In the genomic region with DNA sequence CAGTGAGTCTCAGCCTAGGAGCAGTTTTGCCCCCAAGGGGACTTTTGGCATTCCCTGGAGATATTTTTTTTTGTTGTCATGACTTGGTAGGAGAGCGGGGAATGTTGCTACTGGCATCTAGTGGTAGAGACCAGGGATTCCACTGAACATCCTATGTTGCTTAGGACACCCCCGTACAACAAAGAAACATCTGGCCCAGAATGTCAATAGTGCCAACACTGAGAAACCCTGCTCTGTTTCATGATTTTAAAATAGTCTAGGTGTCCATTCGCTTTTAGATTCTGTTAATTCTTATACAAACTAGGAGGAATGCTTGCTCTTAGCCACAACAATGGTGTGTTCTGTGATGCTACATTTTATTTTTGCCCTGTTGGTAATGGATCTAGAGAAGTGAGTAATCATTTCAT, we compare ENCODE assay signal across 9 cellular contexts.
DNase-seq lines count a peak whose midpoint lies in the region; ATAC-seq and TF ChIP-seq lines count a peak whose summit lies in the region.
"Had no signal": no experiment of that assay in that cellular context is flagged by ENCODE, and none has a peak within 500 bp of the region (broad histone marks: within the 10 kb centered on the region; RNA-seq: fewer than 3 reads in every experiment).

No MANE protein-coding gene starts in this region.

- H3K27ac Mint-ChIP-seq in endothelial cell (ENCODE audit: unreplicated experiment): peak overlapping the region; percentile 33
- no peak overlapping the region for H3K27ac Mint-ChIP-seq in CD8-positive, alpha-beta memory T cell
- H3K27ac Mint-ChIP-seq: stimulated activated naive CD8-positive, alpha-beta T cell treated with anti-CD3 and anti-CD28 coated beads, Interleukin-15, Interleukin-2, amounts not matched to agents 100 ng/mL and 50 ng/mL, for 24 hours had no signal

- H3K36me3 Mint-ChIP-seq in endothelial cell (ENCODE audit: low read depth, unreplicated experiment): no peaks in the 10 kb centered on the region
- H3K36me3 Mint-ChIP-seq in CD8-positive, alpha-beta memory T cell: peaks cover 0 to 14% (median 12%) of the 10 kb centered on the region in 3 donors

- ATAC-seq in GM18498 (IDR thresholded peaks at IDR 0.05; ENCODE audit: unreplicated experiment) (no peak), GM18909 (IDR thresholded peaks at IDR 0.05; ENCODE audit: poor library complexity, unreplicated experiment) (no peak), omental fat pad (ENCODE audit: low FRiP score) (no peak)

- H2AFZ ChIP-seq in osteoblast (ENCODE audit: low read length): peak overlapping the region; percentile 6

- TF ChIP-seq CTCF in GM12873 (IDR thresholded peaks at IDR 0.05; ENCODE audit: insufficient read depth, low read depth, low read length, missing control alignments): peak; percentile 31
- no peak for TF ChIP-seq CTCF in endothelial cell (IDR thresholded peaks at IDR 0.05; ENCODE audit: unreplicated experiment)
- TF ChIP-seq CTCF in osteoblast (IDR thresholded peaks at IDR 0.05; ENCODE audit: extremely low read depth, low read depth, low read length): peak; percentile 67
- TF ChIP-seq CTCF in omental fat pad (IDR thresholded peaks at IDR 0.05): no peak

- DNase-seq in NCI-H345 (lab: John Stamatoyannopoulos, UW) (peak; percentile 38), endothelial cell (ENCODE audit: low spot score) (peak; percentile 17), osteoblast (ENCODE audit: insufficient read length, low spot score, missing footprints) (peak; percentile 37), omental fat pad (ENCODE audit: low spot score) (no peak)
- DNase-seq in CD8-positive, alpha-beta memory T cell: no peak

- H3K4me3 ChIP-seq in osteoblast (ENCODE audit: insufficient read depth, low read length): no peak overlapping the region
- H3K4me3 ChIP-seq in CD8-positive, alpha-beta memory T cell (ENCODE audit: low read length): no peak overlapping the region

- no peak overlapping the region for H3K4me3 Mint-ChIP-seq in endothelial cell (ENCODE audit: unreplicated experiment)
- no peak overlapping the region for H3K4me3 Mint-ChIP-seq in CD8-positive, alpha-beta memory T cell
- H3K4me3 Mint-ChIP-seq: stimulated activated naive CD8-positive, alpha-beta T cell treated with anti-CD3 and anti-CD28 coated beads, Interleukin-15, Interleukin-2, amounts not matched to agents 100 ng/mL and 50 ng/mL, for 24 hours had no signal

- no peaks in the 10 kb centered on the region for H3K9me3 Mint-ChIP-seq in endothelial cell (ENCODE audit: unreplicated experiment)
- H3K9me3 Mint-ChIP-seq in CD8-positive, alpha-beta memory T cell: no peaks in the 10 kb centered on the region
- H3K9me3 Mint-ChIP-seq: stimulated activated naive CD8-positive, alpha-beta T cell treated with anti-CD3 and anti-CD28 coated beads, Interleukin-15, Interleukin-2, amounts not matched to agents 100 ng/mL and 50 ng/mL, for 24 hours had no signal

- H3K9me3 ChIP-seq in osteoblast (ENCODE audit: low read depth, low read length): no peaks in the 10 kb centered on the region
- H3K9me3 ChIP-seq in CD8-positive, alpha-beta memory T cell (ENCODE audit: low read length): no peaks in the 10 kb centered on the region

- no peaks in the 10 kb centered on the region for H3K36me3 ChIP-seq in osteoblast (ENCODE audit: insufficient read depth, low read length)
- no peaks in the 10 kb centered on the region for H3K36me3 ChIP-seq in CD8-positive, alpha-beta memory T cell (ENCODE audit: insufficient read depth, low read length)

- H3K79me2 ChIP-seq in osteoblast (ENCODE audit: insufficient read depth, low read length): no peaks in the 10 kb centered on the region

- H3K27me3 ChIP-seq in osteoblast (ENCODE audit: insufficient read depth, low read length): no peaks in the 10 kb centered on the region
- no peaks in the 10 kb centered on the region for H3K27me3 ChIP-seq in CD8-positive, alpha-beta memory T cell (ENCODE audit: insufficient read depth, low read length, poor library complexity, severe bottlenecking)

- H3K27ac ChIP-seq in osteoblast (ENCODE audit: low read depth, low read length): peak overlapping the region; percentile 34
- H3K27ac ChIP-seq in CD8-positive, alpha-beta memory T cell (ENCODE audit: low read depth, low read length): no peak overlapping the region

- POLR2A ChIA-PET in CD8-positive, alpha-beta memory T cell (lab: Charles Lee): interaction anchor here (0.7 kb wide), 2 partner anchors 98 to 785 kb away, joined by 3 to 5 read pairs; no protein-coding TSS in a partner anchor

- no peaks in the 10 kb centered on the region for H4K20me1 ChIP-seq in osteoblast (ENCODE audit: insufficient read depth, low read length)

- no peaks in the 10 kb centered on the region for H3K27me3 Mint-ChIP-seq in endothelial cell (ENCODE audit: unreplicated experiment)
- peaks cover 0 to 3% of the 10 kb centered on the region in 2 donors for H3K27me3 Mint-ChIP-seq in CD8-positive, alpha-beta memory T cell
- H3K27me3 Mint-ChIP-seq: stimulated activated naive CD8-positive, alpha-beta T cell treated with anti-CD3 and anti-CD28 coated beads, Interleukin-15, Interleukin-2, amounts not matched to agents 100 ng/mL and 50 ng/mL, for 24 hours had no signal

- CTCF ChIA-PET in CD8-positive, alpha-beta memory T cell (lab: Charles Lee): no interaction called here

- H3K4me1 Mint-ChIP-seq in endothelial cell (ENCODE audit: unreplicated experiment): peaks cover 3% of the 10 kb centered on the region
- peaks cover 8 to 16% (median 9%) of the 10 kb centered on the region in 3 donors for H3K4me1 Mint-ChIP-seq in CD8-positive, alpha-beta memory T cell

- no peak overlapping the region for H3K4me2 ChIP-seq in osteoblast (ENCODE audit: insufficient read depth, low read length)

- peaks cover 7% of the 10 kb centered on the region for H3K4me1 ChIP-seq in osteoblast (ENCODE audit: insufficient read depth, low read length)
- no peaks in the 10 kb centered on the region for H3K4me1 ChIP-seq in CD8-positive, alpha-beta memory T cell (ENCODE audit: insufficient read depth, low read length)

Comparison
In these comparisons a context has a peak if more than half of its experiments do, and no peak if none do; other contexts are left out.
1. CTCF ChIP-seq: peak in GM12873 (single experiment) and osteoblast (single experiment); none in endothelial cell (single experiment) and omental fat pad (0 of 3).
2. DNase-seq: peak in NCI-H345 (single experiment), endothelial cell (single experiment) and osteoblast (single experiment); none in CD8-positive, alpha-beta memory T cell (0 of 5) and omental fat pad (single experiment).